ENCODE assay signal across 8 cellular contexts in the genomic region with DNA sequence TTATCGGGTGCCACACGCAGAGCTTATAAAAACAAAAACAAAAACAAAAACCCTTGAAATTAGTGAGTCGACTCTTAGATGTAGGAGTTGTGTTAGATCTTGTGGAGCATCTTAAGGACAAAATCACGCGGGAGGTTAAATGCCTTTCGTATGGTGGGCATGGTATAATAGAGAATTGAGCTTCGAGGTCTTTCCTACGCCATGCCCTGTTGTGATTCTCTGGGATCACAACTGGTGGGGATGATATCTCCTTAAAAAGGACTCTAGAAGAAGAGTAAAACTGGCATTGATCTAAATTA. TPM values are rescaled to one million over a fixed set of nuclear protein-coding genes. Genes with fewer than 3 reads are reported as not detected.
DNase-seq lines count a peak whose midpoint lies in the region; ATAC-seq and TF ChIP-seq lines count a peak whose summit lies in the region.

No MANE protein-coding gene starts in this region.

- H3K4me3 Mint-ChIP-seq in HFFc6 = peak overlapping the region; percentile 97
- peak overlapping the region; percentile 95 for H3K4me3 Mint-ChIP-seq in activated naive CD8-positive, alpha-beta T cell
- H3K4me3 Mint-ChIP-seq in stimulated activated memory B cell treated with anti-CD40 and anti-IgM and Interleukin-4, amounts not matched to agents 10 μg/mL and 1 μg/mL and 100 μg/mL, for 72 hours = peak overlapping the region; percentile 99

- peak overlapping the region; percentile 91 for H3K4me3 ChIP-seq in iPS-18a (ENCODE audit: low read length)

- TF ChIP-seq CTCF in HFFc6 (IDR thresholded peaks at IDR 0.05) (no peak), omental fat pad (IDR thresholded peaks at IDR 0.05) (no peak)

- peaks cover 35% of the 10 kb centered on the region for H3K4me1 Mint-ChIP-seq in HFFc6 (ENCODE audit: low read depth)
- peaks cover 44% of the 10 kb centered on the region for H3K4me1 Mint-ChIP-seq in activated naive CD8-positive, alpha-beta T cell (ENCODE audit: low read depth)
- peaks cover 33% of the 10 kb centered on the region for H3K4me1 Mint-ChIP-seq in stimulated activated memory B cell treated with anti-CD40 and anti-IgM and Interleukin-4, amounts not matched to agents 10 μg/mL and 1 μg/mL and 100 μg/mL, for 72 hours

- peak overlapping the region; percentile 67 for H3K9ac ChIP-seq in iPS-18a (ENCODE audit: low read length)

- peak overlapping the region; percentile 96 for H3K27ac Mint-ChIP-seq in HFFc6
- H3K27ac Mint-ChIP-seq in activated naive CD8-positive, alpha-beta T cell = peak overlapping the region; percentile 95
- peak overlapping the region; percentile 96 for H3K27ac Mint-ChIP-seq in stimulated activated memory B cell treated with anti-CD40 and anti-IgM and Interleukin-4, amounts not matched to agents 10 μg/mL and 1 μg/mL and 100 μg/mL, for 72 hours

- peak overlapping the region; percentile 88 for H3K27ac ChIP-seq in iPS-18a (ENCODE audit: low read length)

- peaks cover 6% of the 10 kb centered on the region; the same call in 1 of the 2 replicates for H3K9me3 Mint-ChIP-seq in HFFc6
- H3K9me3 Mint-ChIP-seq in activated naive CD8-positive, alpha-beta T cell (ENCODE audit: low read depth) = no peaks in the 10 kb centered on the region
- no peaks in the 10 kb centered on the region for H3K9me3 Mint-ChIP-seq in stimulated activated memory B cell treated with anti-CD40 and anti-IgM and Interleukin-4, amounts not matched to agents 10 μg/mL and 1 μg/mL and 100 μg/mL, for 72 hours

- H3K4me1 ChIP-seq in iPS-18a (ENCODE audit: control insufficient read depth, low read depth, low read length) = peaks cover 47% of the 10 kb centered on the region

- H3K27me3 ChIP-seq in iPS-18a (ENCODE audit: control insufficient read depth, insufficient read depth, low read length) = peaks cover 17% of the 10 kb centered on the region

- no peaks in the 10 kb centered on the region for H3K9me3 ChIP-seq in iPS-18a (ENCODE audit: control insufficient read depth, low read depth, low read length)

- H3K36me3 Mint-ChIP-seq in HFFc6 (ENCODE audit: low read depth) = peaks cover 41% of the 10 kb centered on the region
- H3K36me3 Mint-ChIP-seq in activated naive CD8-positive, alpha-beta T cell = peaks cover 3% of the 10 kb centered on the region
- no peaks in the 10 kb centered on the region for H3K36me3 Mint-ChIP-seq in stimulated activated memory B cell treated with anti-CD40 and anti-IgM and Interleukin-4, amounts not matched to agents 10 μg/mL and 1 μg/mL and 100 μg/mL, for 72 hours

- no peaks in the 10 kb centered on the region for H3K36me3 ChIP-seq in iPS-18a (ENCODE audit: control insufficient read depth, low read depth, low read length)

- H3K27me3 Mint-ChIP-seq in HFFc6 (ENCODE audit: insufficient read depth) = peaks cover 8% of the 10 kb centered on the region
- H3K27me3 Mint-ChIP-seq in activated naive CD8-positive, alpha-beta T cell = peaks cover 2% of the 10 kb centered on the region
- no peaks in the 10 kb centered on the region for H3K27me3 Mint-ChIP-seq in stimulated activated memory B cell treated with anti-CD40 and anti-IgM and Interleukin-4, amounts not matched to agents 10 μg/mL and 1 μg/mL and 100 μg/mL, for 72 hours

- DNase-seq in HFFc6 (no peak), NCI-H146 (lab: John Stamatoyannopoulos, UW) (no peak), omental fat pad (ENCODE audit: low spot score) (no peak)
- no peak for DNase-seq in stimulated activated naive CD4-positive, alpha-beta T cell treated with Interleukin-2 at 50 U/mL for 16 hours (lab: John Stamatoyannopoulos, UW)

- ATAC-seq in stimulated activated memory B cell treated with anti-CD40 and anti-IgM and Interleukin-4, amounts not matched to agents 10 μg/mL and 1 μg/mL and 100 μg/mL, for 72 hours = no peak
- no peak for ATAC-seq in GM18861 (IDR thresholded peaks at IDR 0.05; ENCODE audit: unreplicated experiment)
- ATAC-seq in omental fat pad (ENCODE audit: low FRiP score) = no peak

RNA-seq across cellular contexts. Expression of a gene that starts 0.8 kb away (rescaled TPM):
- total RNA-seq in HFFc6 (2021; fragmentation: NEBNext Ultra II Directional; extraction: Animal tissue kit (Norgen Biotek cat#: 25700)) = 100 to 1,000 TPM; 346 to 505 (median 380) TPM
- total RNA-seq in omental fat pad = 100 to 1,000 TPM in 2 of 4 donors, 10 to 100 TPM in 2; 64.3 to 318 (median 121) TPM
